17 cellular contexts compared by ENCODE assay signal in the genomic region with DNA sequence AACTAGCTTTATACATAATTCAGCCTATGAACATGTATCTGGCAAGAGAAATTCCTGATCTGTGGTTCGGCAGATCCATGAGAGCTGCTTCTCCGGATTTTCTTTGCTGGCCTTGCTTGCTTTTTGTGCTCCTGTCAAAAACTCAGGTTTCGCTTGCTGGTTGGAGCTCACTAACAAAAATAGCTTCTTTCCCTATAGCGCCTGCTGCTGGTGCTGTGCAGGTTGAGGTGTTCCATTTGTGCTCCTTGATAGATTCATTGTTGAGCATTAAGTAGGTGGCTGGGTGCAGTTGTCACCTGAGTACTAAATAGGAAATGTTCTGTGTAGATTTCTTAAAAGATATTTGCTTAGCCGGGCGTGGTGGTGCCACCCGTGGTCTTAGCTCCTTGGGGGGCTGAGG.
"Had no signal": no experiment of that assay in that cellular context is flagged by ENCODE, and none has a peak within 500 bp of the region (broad histone marks: within the 10 kb centered on the region; RNA-seq: fewer than 3 reads in every experiment).

No MANE protein-coding gene starts in this region.

- ATAC-seq: activated CD4-positive, CD25-positive, alpha-beta regulatory T cell treated with anti-CD3 and anti-CD28 coated beads, Interleukin-2, amount 50 U/mL, for 24 hours; activated naive CD8-positive, alpha-beta T cell treated with anti-CD3 and anti-CD28 coated beads, Interleukin-2, amount 50 U/mL, for 24 hours; gastrocnemius medialis; left ventricle myocardium superior; mucosa of descending colon; pancreas; stimulated activated naive B cell treated with anti-CD40 and anti-IgM and Interleukin-4, amounts not matched to agents 10 μg/mL and 1 μg/mL and 100 μg/mL, for 72 hours had no signal

- H3K36me3 Mint-ChIP-seq: activated naive CD4-positive, alpha-beta T cell treated with anti-CD3 and anti-CD28 coated beads, Interleukin-2, amount 10 ng/mL, durations not matched to agents 7 days and 5 days; naive B cell; stimulated activated naive B cell treated with anti-CD40 and anti-IgM and Interleukin-4, amounts not matched to agents 10 μg/mL and 1 μg/mL and 100 μg/mL, for 72 hours had no signal

- H3K36me3 ChIP-seq: gastrocnemius medialis, pancreas, sigmoid colon, thoracic aorta had no signal

- H3K27me3 Mint-ChIP-seq: brain; naive B cell; stimulated activated naive B cell treated with anti-CD40 and anti-IgM and Interleukin-4, amounts not matched to agents 10 μg/mL and 1 μg/mL and 100 μg/mL, for 72 hours had no signal

- H3K9me3 ChIP-seq: gastrocnemius medialis, mucosa of descending colon, pancreas, sigmoid colon, thoracic aorta had no signal

- H3K4me3 Mint-ChIP-seq: activated CD4-positive, alpha-beta T cell treated with anti-CD3 and anti-CD28 coated beads, Interleukin-2, amount 10 ng/mL, durations not matched to agents 7 days and 5 days; activated naive CD4-positive, alpha-beta T cell treated with anti-CD3 and anti-CD28 coated beads, Interleukin-2, amount 10 ng/mL, durations not matched to agents 7 days and 5 days; activated naive CD8-positive, alpha-beta T cell treated with anti-CD3 and anti-CD28 coated beads, Interleukin-2, amount 50 U/mL, for 24 hours; brain; naive B cell; stimulated activated naive B cell treated with anti-CD40 and anti-IgM and Interleukin-4, amounts not matched to agents 10 μg/mL and 1 μg/mL and 100 μg/mL, for 72 hours had no signal

- H3K27ac ChIP-seq: pancreas, sigmoid colon, thoracic aorta had no signal

- H3K9me3 Mint-ChIP-seq: activated CD4-positive, alpha-beta T cell treated with anti-CD3 and anti-CD28 coated beads, Interleukin-2, amount 10 ng/mL, durations not matched to agents 7 days and 5 days; activated naive CD4-positive, alpha-beta T cell treated with anti-CD3 and anti-CD28 coated beads, Interleukin-2, amount 10 ng/mL, durations not matched to agents 7 days and 5 days; activated naive CD8-positive, alpha-beta T cell treated with anti-CD3 and anti-CD28 coated beads, Interleukin-2, amount 50 U/mL, for 24 hours; brain; naive B cell; stimulated activated naive B cell treated with anti-CD40 and anti-IgM and Interleukin-4, amounts not matched to agents 10 μg/mL and 1 μg/mL and 100 μg/mL, for 72 hours had no signal

- H3K4me1 ChIP-seq: pancreas, sigmoid colon had no signal

- H3K4me3 ChIP-seq: gastrocnemius medialis, mucosa of descending colon, pancreas, sigmoid colon, thoracic aorta had no signal

- DNase-seq: activated CD4-positive, alpha-beta T cell treated with anti-CD3 and anti-CD28 coated beads, Interleukin-2, amount 10 ng/mL, durations not matched to agents 7 days and 5 days; activated CD8-positive, alpha-beta memory T cell treated with anti-CD3 and anti-CD28 coated beads, Interleukin-2, amount 50 U/mL, for 48 hours; activated effector memory CD4-positive, alpha-beta T cell treated with Interleukin-2 at 50 U/mL for 16 hours; activated naive CD4-positive, alpha-beta T cell treated with anti-CD3 and anti-CD28 coated beads, Interleukin-2, amount 10 ng/mL, durations not matched to agents 7 days and 5 days; activated naive CD8-positive, alpha-beta T cell treated with anti-CD3 and anti-CD28 coated beads, Interleukin-2, amount 50 U/mL, for 24 hours; activated T-cell treated with anti-CD3 and anti-CD28 coated beads, Interleukin-2, amount 50 U/mL, for 48 hours; anterior cingulate cortex; gastrocnemius medialis; left ventricle myocardium superior; mucosa of descending colon; naive B cell; pancreas; sigmoid colon; stimulated activated naive B cell treated with anti-CD40 and anti-IgM and Interleukin-4, amounts not matched to agents 10 μg/mL and 1 μg/mL and 100 μg/mL, for 72 hours had no signal

- H3K27me3 ChIP-seq: gastrocnemius medialis, pancreas, sigmoid colon had no signal

- H3K27ac Mint-ChIP-seq: activated CD4-positive, alpha-beta T cell treated with anti-CD3 and anti-CD28 coated beads, Interleukin-2, amount 10 ng/mL, durations not matched to agents 7 days and 5 days; activated naive CD4-positive, alpha-beta T cell treated with anti-CD3 and anti-CD28 coated beads, Interleukin-2, amount 10 ng/mL, durations not matched to agents 7 days and 5 days; activated naive CD8-positive, alpha-beta T cell treated with anti-CD3 and anti-CD28 coated beads, Interleukin-2, amount 50 U/mL, for 24 hours; brain; stimulated activated naive B cell treated with anti-CD40 and anti-IgM and Interleukin-4, amounts not matched to agents 10 μg/mL and 1 μg/mL and 100 μg/mL, for 72 hours had no signal
